ENCODE assay signal across 17 cellular contexts in genomic region chr12:106275458-106275857, GRCh38. TPM values are rescaled to one million over a fixed set of nuclear protein-coding genes. Genes with fewer than 3 reads are reported as not detected.
DNase-seq lines count a peak whose midpoint lies in the region; ATAC-seq and TF ChIP-seq lines count a peak whose summit lies in the region.
"Had no signal": no experiment of that assay in that cellular context is flagged by ENCODE, and none has a peak within 500 bp of the region (broad histone marks: within the 10 kb centered on the region; RNA-seq: fewer than 3 reads in every experiment).

No MANE protein-coding gene starts in this region.

- H3F3A ChIP-seq in GM23338 (replicated peaks; ENCODE audit: low read depth), result no peaks in the 10 kb centered on the region

- no peak for TF ChIP-seq POLR2A in esophagus muscularis mucosa (IDR thresholded peaks at IDR 0.05; ENCODE audit: low read depth)
- TF ChIP-seq POLR2A in transverse colon (IDR thresholded peaks at IDR 0.05), result no peak

- H3K4me3 Mint-ChIP-seq in GM23338, result no peak overlapping the region
- H3K4me3 Mint-ChIP-seq: CD4-positive, alpha-beta memory T cell had no signal

- 77% methylated on average over 9 of the region's 9 CpGs for WGBS in esophagus muscularis mucosa
- 55 to 64% methylated on average over 7 to 9 of the region's 9 CpGs for WGBS in transverse colon (ENCODE audit: low coverage in 1 of 2), 2 donors

- no peak overlapping the region for H3K27ac Mint-ChIP-seq in GM23338
- H3K27ac Mint-ChIP-seq: CD4-positive, alpha-beta memory T cell had no signal

- ATAC-seq in GM23338 (no peak), GM21515 (IDR thresholded peaks at IDR 0.05; ENCODE audit: unreplicated experiment) (no peak), GM21576 (IDR thresholded peaks at IDR 0.05; ENCODE audit: unreplicated experiment) (no peak)
- ATAC-seq: PC-3 had no signal

- no peaks in the 10 kb centered on the region for H3K36me3 ChIP-seq in GM23338 (ENCODE audit: insufficient read depth)
- H3K36me3 ChIP-seq in esophagus muscularis mucosa, result no peaks in the 10 kb centered on the region
- no peaks in the 10 kb centered on the region for H3K36me3 ChIP-seq in mucosa of rectum (ENCODE audit: control insufficient read depth in 2 of 2, insufficient read depth in 2 of 2, low read length in 2 of 2)
- H3K36me3 ChIP-seq in transverse colon, result no peaks in the 10 kb centered on the region
- H3K36me3 ChIP-seq: SJSA1 had no signal

- no peaks in the 10 kb centered on the region for H3K9me3 Mint-ChIP-seq in GM23338
- H3K9me3 Mint-ChIP-seq: CD4-positive, alpha-beta memory T cell had no signal

- no peaks in the 10 kb centered on the region for H3K36me3 Mint-ChIP-seq in GM23338 (ENCODE audit: low read depth)
- H3K36me3 Mint-ChIP-seq: CD4-positive, alpha-beta memory T cell had no signal

- no peaks in the 10 kb centered on the region for H3K79me2 ChIP-seq in GM23338 (replicated peaks; ENCODE audit: insufficient read depth)

- TF ChIP-seq CTCF in GM23338 (conservative IDR thresholded peaks at IDR 0.05; ENCODE audit: low read depth in 2 of 2), result no peak
- no peak for TF ChIP-seq CTCF in esophagus muscularis mucosa (IDR thresholded peaks at IDR 0.05)
- no peak for TF ChIP-seq CTCF in transverse colon (IDR thresholded peaks at IDR 0.05)

- TF ChIP-seq EP300 in esophagus muscularis mucosa (IDR thresholded peaks at IDR 0.05) (no peak), transverse colon (IDR thresholded peaks at IDR 0.05; ENCODE audit: low read depth) (no peak)

- intact Hi-C loops in esophagus muscularis mucosa (cut with DNase I) (no loop called here), transverse colon (cut with DNase I; ENCODE audit: low total_unique reads) (no loop called here)

- peak overlapping the region; percentile 91 for H2AFZ ChIP-seq in GM23338

- in situ Hi-C loops in transverse colon (cut with MboI; ENCODE audit: low pct_ligation_motif_present in 1 of 4, low pct_unique_long_range_greater_than_20kb in 1 of 4, low sequenced_read_pairs in 3 of 4), result no loop called here

- H4K20me1 ChIP-seq in GM23338 (replicated peaks; ENCODE audit: insufficient read depth), result no peaks in the 10 kb centered on the region

- H3K4me2 ChIP-seq in GM23338, result no peak overlapping the region
- H3K4me2 ChIP-seq: KMS-11 had no signal

- no peak for DNase-seq in GM23338 (ENCODE audit: low spot score)
- peak; percentile 2 for DNase-seq in esophagus muscularis mucosa (ENCODE audit: extremely low spot score)
- DNase-seq in transverse colon, result peak; percentile 26
- DNase-seq in mucosa of gallbladder (ENCODE audit: low spot score), result no peak
- DNase-seq: AML-193; CD4-positive, alpha-beta memory T cell; DND-41; GDM1; NCI-H1092 treated with DMSO at 0.1 percent for 48 hours; NCI-H1694 treated with DMSO at 0.1 percent for 48 hours; NCI-H69; PC-3 had no signal

- H3K9ac ChIP-seq in mucosa of rectum (ENCODE audit: low read depth in 1 of 2, low read length in 2 of 2), result no peak overlapping the region
- H3K9ac ChIP-seq: KMS-11 had no signal

- peaks cover 2% of the 10 kb centered on the region; the same call in 1 of the 3 replicates for H3K4me1 Mint-ChIP-seq in GM23338
- H3K4me1 Mint-ChIP-seq: CD4-positive, alpha-beta memory T cell had no signal

- no peaks in the 10 kb centered on the region for H3K9me2 ChIP-seq in GM23338 (ENCODE audit: insufficient read depth)

- no peaks in the 10 kb centered on the region for H3K27me3 ChIP-seq in GM23338 (ENCODE audit: insufficient read depth)
- no peaks in the 10 kb centered on the region for H3K27me3 ChIP-seq in esophagus muscularis mucosa
- no peaks in the 10 kb centered on the region for H3K27me3 ChIP-seq in mucosa of rectum (ENCODE audit: control insufficient read depth in 2 of 2, insufficient read depth in 2 of 2, low read length in 2 of 2)
- no peaks in the 10 kb centered on the region for H3K27me3 ChIP-seq in transverse colon
- H3K27me3 ChIP-seq: SJSA1 had no signal

- H3K9me3 ChIP-seq in esophagus muscularis mucosa (no peaks in the 10 kb centered on the region), mucosa of rectum (ENCODE audit: control insufficient read depth in 2 of 2, low read length in 2 of 2) (no peaks in the 10 kb centered on the region), transverse colon (no peaks in the 10 kb centered on the region)

- H3K27ac ChIP-seq in GM23338 (ENCODE audit: low read depth), result no peak overlapping the region
- no peak overlapping the region for H3K27ac ChIP-seq in esophagus muscularis mucosa (replicated peaks in 1 of 4)
- H3K27ac ChIP-seq in mucosa of rectum (ENCODE audit: low read depth in 2 of 2, low read length in 2 of 2), result peak overlapping the region; percentile 78 to 90
- H3K27ac ChIP-seq in transverse colon, result peak overlapping the region; percentile 77 to 87 (median 79)
- H3K27ac ChIP-seq: KMS-11, SJSA1 had no signal

- H3K4me3 ChIP-seq in GM23338 (no peak overlapping the region), esophagus muscularis mucosa (no peak overlapping the region), mucosa of rectum (ENCODE audit: low read length in 2 of 2) (no peak overlapping the region), transverse colon (no peak overlapping the region)
- H3K4me3 ChIP-seq: SJSA1 had no signal

- H3K4me1 ChIP-seq in GM23338 (ENCODE audit: insufficient read depth) (no peaks in the 10 kb centered on the region), esophagus muscularis mucosa (no peaks in the 10 kb centered on the region), mucosa of rectum (ENCODE audit: control insufficient read depth in 2 of 2, insufficient read depth in 2 of 2, low read length in 2 of 2) (peaks cover 11 to 21% of the 10 kb centered on the region in 2 donors), transverse colon (peaks cover 4 to 30% (median 13%) of the 10 kb centered on the region in 4 donors)
- H3K4me1 ChIP-seq: SJSA1 had no signal

- no peaks in the 10 kb centered on the region for H3K27me3 Mint-ChIP-seq in GM23338 (ENCODE audit: insufficient read depth, low read depth, poor library complexity)

TF ChIP-seq in GM23338, 12 proteins besides CTCF, POLR2A, EP300 and RAD21 (continues in another document):
- TF ChIP-seq NANOG (IDR thresholded peaks at IDR 0.05; ENCODE audit: borderline replicate concordance) (no peak), CREB1 (CRISPR knock-in tag; IDR thresholded peaks at IDR 0.05; ENCODE audit: low read depth) (no peak), EZH2 (IDR thresholded peaks at IDR 0.05; ENCODE audit: low read depth, unreplicated experiment) (no peak), ZNF331 (CRISPR knock-in tag; IDR thresholded peaks at IDR 0.05; ENCODE audit: low read depth) (no peak), REST (IDR thresholded peaks at IDR 0.05; ENCODE audit: unreplicated experiment) (no peak), JUNB (IDR thresholded peaks at IDR 0.05; ENCODE audit: unreplicated experiment) (no peak), ZNF114 (CRISPR knock-in tag; IDR thresholded peaks at IDR 0.05) (no peak), POLR2AphosphoS5 (IDR thresholded peaks at IDR 0.05; ENCODE audit: low read depth) (no peak), EZH2phosphoT487 (IDR thresholded peaks at IDR 0.05; ENCODE audit: unreplicated experiment) (no peak), ETS1 (IDR thresholded peaks at IDR 0.05) (no peak), STAT1 (IDR thresholded peaks at IDR 0.05; ENCODE audit: unreplicated experiment) (no peak)

RNA-seq across cellular contexts. Expression of gene TCP11L2, which starts 27.1 kb away (rescaled TPM):
- total RNA-seq in GM23338 (2014; rRNA removed; shearing (Covaris generic)), result 4.4 and 5.2 TPM in 2 replicates
- 1.4 and 2.4 TPM in 2 replicates for polyA plus RNA-seq in GM23338 (2016; fragmentation: Nextera tagmentation; extraction: Ambion mirVana)
- 10 to 100 TPM; 32.1 to 52.3 (median 39.5) TPM for total RNA-seq in esophagus muscularis mucosa
- 10 to 100 TPM in 3 of 4 donors, 1 to 10 TPM in 1; 8.0 to 47.8 (median 41.7) TPM for total RNA-seq in transverse colon
- total RNA-seq in mucosa of gallbladder, result 48.9 TPM

RNA-seq across cellular contexts. Expression of gene CKAP4, which starts 27.6 kb away (rescaled TPM):
- 54.8 and 58.8 TPM in 2 replicates for total RNA-seq in GM23338 (2014; rRNA removed; shearing (Covaris generic))
- polyA plus RNA-seq in GM23338 (2016; fragmentation: Nextera tagmentation; extraction: Ambion mirVana), result 32.3 and 35.2 TPM in 2 replicates
- total RNA-seq in esophagus muscularis mucosa, result 10 to 100 TPM; 28.7 to 51.6 (median 38.8) TPM
- total RNA-seq in transverse colon, result 10 to 100 TPM; 30.6 to 41.4 (median 36.2) TPM
- 51.0 TPM for total RNA-seq in mucosa of gallbladder

Comparison
In these comparisons a context has a peak if more than half of its experiments do, and no peak if none do; other contexts are left out.
1. DNase-seq: peak in esophagus muscularis mucosa (single experiment) and transverse colon (single experiment); none in GM23338 (single experiment) and mucosa of gallbladder (single experiment).
2. H3K27ac ChIP-seq: peak in mucosa of rectum (2 of 2) and transverse colon (4 of 4); none in GM23338 (single experiment) and esophagus muscularis mucosa (0 of 4).